ENCODE assay signal across 1 cellular context in genomic region chr20:33276303-33277113, GRCh38.
TF ChIP-seq lines count a peak whose summit lies in the region.

No MANE protein-coding gene starts in this region.

TF ChIP-seq in GM23338, 12 proteins besides CTCF, POLR2A, EP300 and RAD21 (continued from another document):
- TF ChIP-seq ETS1 (IDR thresholded peaks at IDR 0.05) (no peak), EZH2 (IDR thresholded peaks at IDR 0.05; ENCODE audit: low read depth, unreplicated experiment) (no peak)
TF ChIP-seq in GM23338: peak in this region for 0.
